1 cellular context compared by ENCODE assay signal in genomic region chr20:32230707-32231106, GRCh38.
TF ChIP-seq lines count a peak whose summit lies in the region.

No MANE protein-coding gene starts in this region.

TF ChIP-seq in K562, 482 proteins besides CTCF, POLR2A, EP300 and RAD21:
- TF ChIP-seq POLR2G (IDR thresholded peaks at IDR 0.05; ENCODE audit: low read depth, low read length) (0 out of 2 replicates have a peak, but pooled peaks have one; percentile 20), TAF9B (IDR thresholded peaks at IDR 0.05; ENCODE audit: partially characterized antibody) (no peak), ZNF3 (CRISPR knock-in tag; IDR thresholded peaks at IDR 0.05) (no peak), GTF2E2 (tag; IDR thresholded peaks at IDR 0.05) (no peak), STAT5A (IDR thresholded peaks at IDR 0.05; ENCODE audit: borderline replicate concordance, low read length) (no peak)
